Comparison of ENCODE assay signal across 8 cellular contexts in genomic region chr4:165131247-165131832, GRCh38. TPM values are rescaled to one million over a fixed set of nuclear protein-coding genes. Genes with fewer than 3 reads are reported as not detected.
DNase-seq lines count a peak whose midpoint lies in the region; ATAC-seq and TF ChIP-seq lines count a peak whose summit lies in the region.

No MANE protein-coding gene starts in this region.

- H3K4me3 Mint-ChIP-seq in activated T-cell treated with anti-CD3 and anti-CD28 coated beads, Interleukin-2, amount 50 U/mL, for 4 hours = no peak overlapping the region

- no peaks in the 10 kb centered on the region for H3K36me3 Mint-ChIP-seq in activated T-cell treated with anti-CD3 and anti-CD28 coated beads, Interleukin-2, amount 50 U/mL, for 4 hours (ENCODE audit: insufficient read depth)

- TF ChIP-seq CTCF in PC-9 (conservative IDR thresholded peaks at IDR 0.05) = peak; percentile 89
- TF ChIP-seq CTCF in fibroblast of the aortic adventitia (IDR thresholded peaks at IDR 0.05; ENCODE audit: insufficient read depth, low read length) = peak; percentile 89
- peak; percentile 79 to 95 (median 88) for TF ChIP-seq CTCF in thyroid gland (IDR thresholded peaks at IDR 0.05)

- BruUV-seq in PC-9 (replicated peaks; lab: Mats Ljungman, UMichigan) = no TSS peak

- no peaks in the 10 kb centered on the region for H3K9me3 ChIP-seq in PC-9 (ENCODE audit: insufficient read depth, low read depth)
- no peaks in the 10 kb centered on the region for H3K9me3 ChIP-seq in thyroid gland

- H3F3A ChIP-seq in PC-9 (ENCODE audit: insufficient read depth, low read depth) = no peaks in the 10 kb centered on the region

- DNase-seq in DMS53 (lab: John Stamatoyannopoulos, UW) (peak; percentile 64), HuH-7.5 (ENCODE audit: low spot score) (peak; percentile 51), PC-9 (peak; percentile 35 to 69), fibroblast of the aortic adventitia (ENCODE audit: low read depth) (peak; percentile 72), nucleus accumbens (lab: John Stamatoyannopoulos, UW) (peak in 51 of 56 donors; percentile 1 to 91 (median 46)), thyroid gland (peak; percentile 61 to 71)
- DNase-seq in activated T-cell treated with anti-CD3 and anti-CD28 coated beads, Interleukin-2, amount 50 U/mL, for 4 hours = peak; percentile 77

- peaks cover 9% of the 10 kb centered on the region for H3K27me3 Mint-ChIP-seq in activated T-cell treated with anti-CD3 and anti-CD28 coated beads, Interleukin-2, amount 50 U/mL, for 4 hours (ENCODE audit: low read depth)

- H3K4me3 ChIP-seq in PC-9 (no peak overlapping the region), fibroblast of the aortic adventitia (ENCODE audit: low read depth, low read length) (no peak overlapping the region), thyroid gland (replicated peaks in 1 of 3) (no peak overlapping the region)

- H3K36me3 ChIP-seq in PC-9 (ENCODE audit: low read depth) (no peaks in the 10 kb centered on the region), thyroid gland (no peaks in the 10 kb centered on the region)

- 8 to 17% methylated on average over 9 of the region's 9 CpGs for WGBS in thyroid gland, 2 donors

- no peaks in the 10 kb centered on the region for H3K9me2 ChIP-seq in PC-9 (ENCODE audit: insufficient read depth)

- H4K20me1 ChIP-seq in PC-9 (ENCODE audit: insufficient read depth) = no peaks in the 10 kb centered on the region

- ATAC-seq in GM21447 (IDR thresholded peaks at IDR 0.05; ENCODE audit: unreplicated experiment) = peak; percentile 79
- ATAC-seq in activated T-cell treated with anti-CD3 and anti-CD28 coated beads, Interleukin-2, amount 50 U/mL, for 4 hours = peak; percentile 55 to 66

- TF ChIP-seq POLR2A in thyroid gland (IDR thresholded peaks at IDR 0.05) = no peak

- H3K9me3 Mint-ChIP-seq in activated T-cell treated with anti-CD3 and anti-CD28 coated beads, Interleukin-2, amount 50 U/mL, for 4 hours = no peaks in the 10 kb centered on the region

- POLR2A ChIA-PET in PC-9 (lab: Charles Lee; ENCODE audit: unreplicated experiment) = interaction anchor here (0.7 to 0.8 kb wide), 2 partner anchors 196 to 1012 kb away, joined by 3 to 6 read pairs; partner anchors contain the start of gene MSMO1

- H3K27me3 ChIP-seq in PC-9 (ENCODE audit: insufficient read depth, low read depth) = no peaks in the 10 kb centered on the region
- H3K27me3 ChIP-seq in thyroid gland = no peaks in the 10 kb centered on the region

- H2AFZ ChIP-seq in PC-9 = no peak overlapping the region

- H3K4me1 ChIP-seq in PC-9 (replicated peaks; ENCODE audit: insufficient read depth) (no peaks in the 10 kb centered on the region), thyroid gland (no peaks in the 10 kb centered on the region)

- H3K79me2 ChIP-seq in PC-9 (ENCODE audit: low read depth) = no peaks in the 10 kb centered on the region

- H3K27ac ChIP-seq in PC-9 (no peak overlapping the region), thyroid gland (no peak overlapping the region)

- CTCF ChIA-PET in PC-9 (lab: Charles Lee) = interaction anchor here (0.7 to 1.1 kb wide), 6 partner anchors 18 to 213 kb away, joined by 3 to 7 read pairs (median 3); partner anchors contain the start of genes MSMO1 and TMEM192

- intact Hi-C loops in PC-9 (cut with micrococcal nuclease; ENCODE audit: unreplicated experiment) (loop anchor here (1.0 to 5.0 kb wide), 5 partner anchors 91 to 961 kb away; partner anchors contain the start of gene MSMO1), thyroid gland (cut with DNase I) (loop anchor here (2.0 to 10.0 kb wide), 2 partner anchors 223 to 333 kb away; no protein-coding TSS in a partner anchor)

- H3K4me2 ChIP-seq in PC-9 = no peak overlapping the region

- H3K4me1 Mint-ChIP-seq in activated T-cell treated with anti-CD3 and anti-CD28 coated beads, Interleukin-2, amount 50 U/mL, for 4 hours (ENCODE audit: low read depth) = peaks cover 8% of the 10 kb centered on the region

RNA-seq across cellular contexts. Expression of gene TMEM192, which starts 18.7 kb away (rescaled TPM):
- total RNA-seq in PC-9 (2021) = 11.5 and 16.8 TPM in 2 replicates
- total RNA-seq in activated T-cell treated with anti-CD3 and anti-CD28 coated beads, Interleukin-2, amount 50 U/mL, for 4 hours = 10 to 100 TPM; 15.5 to 17.9 (median 16.4) TPM
- 9.6 and 17.2 TPM in 2 replicates for total RNA-seq in fibroblast of the aortic adventitia (ENCODE audit: low replicate concordance)
- 10 to 100 TPM; 19.2 to 34.9 (median 21.8) TPM for total RNA-seq in thyroid gland
